11 cellular contexts compared by ENCODE assay signal in genomic region chr7:87129836-87130235, GRCh38. TPM values are rescaled to one million over a fixed set of nuclear protein-coding genes. Genes with fewer than 3 reads are reported as not detected.
DNase-seq lines count a peak whose midpoint lies in the region; ATAC-seq, FAIRE-seq and TF ChIP-seq lines count a peak whose summit lies in the region.
"Had no signal": no experiment of that assay in that cellular context is flagged by ENCODE, and none has a peak within 500 bp of the region (broad histone marks: within the 10 kb centered on the region; RNA-seq: fewer than 3 reads in every experiment).

No MANE protein-coding gene starts in this region.

- DNase-seq in GM12892 (ENCODE audit: insufficient read length) = no peak
- peak; percentile 29 for DNase-seq in GM20000 (ENCODE audit: low spot score)
- no peak for DNase-seq in kidney
- DNase-seq in ecto neural progenitor cell (ENCODE audit: low spot score) = no peak
- no peak for DNase-seq in right lobe of liver
- DNase-seq in NCI-H510A (lab: John Stamatoyannopoulos, UW) = no peak
- DNase-seq: stimulated activated naive CD8-positive, alpha-beta T cell treated with anti-CD3 and anti-CD28 coated beads, Interleukin-15, amount 100 ng/mL, for 72 hours had no signal

- H3K27ac ChIP-seq in kidney (ENCODE audit: low read depth in 2 of 2, low read length in 2 of 2) = no peak overlapping the region
- no peak overlapping the region for H3K27ac ChIP-seq in right lobe of liver
- H3K27ac ChIP-seq: epithelial cell of prostate, VCaP had no signal

- H3K4me3 ChIP-seq in kidney (ENCODE audit: low read length in 2 of 2) (no peak overlapping the region), right lobe of liver (no peak overlapping the region)

- H3K4me1 ChIP-seq in kidney (ENCODE audit: control insufficient read depth in 1 of 2, insufficient read depth in 1 of 2, low read depth in 1 of 2, low read length in 2 of 2) (peaks cover 0 to 2% of the 10 kb centered on the region in 2 donors), right lobe of liver (no peaks in the 10 kb centered on the region)

- H3K9me3 ChIP-seq in kidney (ENCODE audit: control insufficient read depth in 1 of 2, low read length in 2 of 2) (no peaks in the 10 kb centered on the region), right lobe of liver (no peaks in the 10 kb centered on the region)

- no peak for TF ChIP-seq CTCF in GM20000 (IDR thresholded peaks at IDR 0.05; ENCODE audit: extremely low read depth, missing control alignments)
- no peak for TF ChIP-seq CTCF in kidney (IDR thresholded peaks at IDR 0.05; ENCODE audit: borderline replicate concordance, extremely low read depth, insufficient read depth)
- TF ChIP-seq CTCF in right lobe of liver (IDR thresholded peaks at IDR 0.05) = no peak

- ATAC-seq in HG03039 (IDR thresholded peaks at IDR 0.05; ENCODE audit: unreplicated experiment) (peak; percentile 93), right lobe of liver (no peak)
- peak; percentile 29 for ATAC-seq in activated T-helper 17 cell treated with anti-CD3 and anti-CD28 coated beads, Interleukin-2, amount 50 U/mL, for 72 hours (replicated peaks)
- ATAC-seq: stimulated activated naive CD8-positive, alpha-beta T cell treated with anti-CD3 and anti-CD28 coated beads, Interleukin-15, amount 100 ng/mL, for 72 hours had no signal

- FAIRE-seq in GM12892 (lab: Jason Lieb, UNC) (peak; percentile 87), kidney (lab: Jason Lieb, UNC) (no peak)

- no peaks in the 10 kb centered on the region for H3K9me3 Mint-ChIP-seq in activated T-helper 17 cell treated with anti-CD3 and anti-CD28 coated beads, Interleukin-2, amount 50 U/mL, for 72 hours
- H3K9me3 Mint-ChIP-seq: stimulated activated naive CD8-positive, alpha-beta T cell treated with anti-CD3 and anti-CD28 coated beads, Interleukin-15, amount 100 ng/mL, for 72 hours had no signal

- 31% methylated on average over 3 of the region's 3 CpGs for WGBS in right lobe of liver (ENCODE audit: insufficient coverage, low coverage, low lambda C conversion rate, missing lambda C conversion rate)

- intact Hi-C loops in kidney (cut with DNase I) (no loop called here), right lobe of liver (cut with DNase I) (no loop called here)

- H3K27me3 ChIP-seq in right lobe of liver = no peaks in the 10 kb centered on the region

- no peak; the same call in 1 of the 2 replicates for TF ChIP-seq POLR2A in GM12892 (IDR thresholded peaks at IDR 0.05; ENCODE audit: low read depth, low read length)
- TF ChIP-seq POLR2A in right lobe of liver (IDR thresholded peaks at IDR 0.05) = no peak

- no peak overlapping the region for H3K27ac Mint-ChIP-seq in activated T-helper 17 cell treated with anti-CD3 and anti-CD28 coated beads, Interleukin-2, amount 50 U/mL, for 72 hours

- no peak overlapping the region for H3K4me3 Mint-ChIP-seq in activated T-helper 17 cell treated with anti-CD3 and anti-CD28 coated beads, Interleukin-2, amount 50 U/mL, for 72 hours
- H3K4me3 Mint-ChIP-seq: stimulated activated naive CD8-positive, alpha-beta T cell treated with anti-CD3 and anti-CD28 coated beads, Interleukin-15, amount 100 ng/mL, for 72 hours had no signal

- H3K36me3 ChIP-seq in kidney (ENCODE audit: control insufficient read depth in 1 of 2, insufficient read depth in 2 of 2, low read length in 2 of 2) (no peaks in the 10 kb centered on the region), right lobe of liver (no peaks in the 10 kb centered on the region)

- H3K4me1 Mint-ChIP-seq in activated T-helper 17 cell treated with anti-CD3 and anti-CD28 coated beads, Interleukin-2, amount 50 U/mL, for 72 hours = no peaks in the 10 kb centered on the region
- H3K4me1 Mint-ChIP-seq: stimulated activated naive CD8-positive, alpha-beta T cell treated with anti-CD3 and anti-CD28 coated beads, Interleukin-15, amount 100 ng/mL, for 72 hours had no signal

- no peak overlapping the region for H3K9ac ChIP-seq in kidney (ENCODE audit: low read length in 2 of 2)

- no peaks in the 10 kb centered on the region for H3K36me3 Mint-ChIP-seq in activated T-helper 17 cell treated with anti-CD3 and anti-CD28 coated beads, Interleukin-2, amount 50 U/mL, for 72 hours (ENCODE audit: low read depth)

- H3K27me3 Mint-ChIP-seq in activated T-helper 17 cell treated with anti-CD3 and anti-CD28 coated beads, Interleukin-2, amount 50 U/mL, for 72 hours = peaks cover 3% of the 10 kb centered on the region
- H3K27me3 Mint-ChIP-seq: stimulated activated naive CD8-positive, alpha-beta T cell treated with anti-CD3 and anti-CD28 coated beads, Interleukin-15, amount 100 ng/mL, for 72 hours had no signal

RNA-seq across cellular contexts. Expression of gene DMTF1, which starts 22.4 kb away (rescaled TPM):
- 75.5 TPM for polyA plus RNA-seq in GM12892 (2012; ENCODE audit: missing spikeins)
- 100 to 1,000 TPM in 1 of 2 donors, 10 to 100 TPM in 1; 90.4 to 114 TPM for total RNA-seq in activated T-helper 17 cell treated with anti-CD3 and anti-CD28 coated beads, Interleukin-2, amount 50 U/mL, for 72 hours
- total RNA-seq in kidney (88.6 TPM), right lobe of liver (10 to 100 TPM; 16.7 to 28.1 (median 22.2) TPM)
- 23.6 TPM for polyA plus RNA-seq in kidney (ENCODE audit: insufficient read depth, low read depth, low replicate concordance)

Comparison
In these comparisons a context has a peak if more than half of its experiments do, and no peak if none do; other contexts are left out.
1. ATAC-seq: peak in HG03039 (single experiment) and activated T-helper 17 cell treated with anti-CD3 and anti-CD28 coated beads, Interleukin-2, amount 50 U/mL, for 72 hours (single experiment); none in right lobe of liver (0 of 4).